ENCODE assay signal across 1 cellular context in genomic region chr1:154206212-154206611, GRCh38.
TF ChIP-seq lines count a peak whose summit lies in the region.

CFAP141 (minus strand) TSS chr1:154206333; CDS start chr1:154206307, 26 bp downstream.

TF ChIP-seq in IMR-90, 13 proteins besides CTCF, POLR2A, EP300 and RAD21:
- TF ChIP-seq NFE2L2 (IDR thresholded peaks at IDR 0.05; ENCODE audit: low read depth, low read length) (no peak), CHD1 (IDR thresholded peaks at IDR 0.05; ENCODE audit: low read depth, low read length) (no peak), USF2 (IDR thresholded peaks at IDR 0.05; ENCODE audit: low read depth, low read length) (no peak), BHLHE40 (IDR thresholded peaks at IDR 0.05; ENCODE audit: low read depth, low read length) (no peak), MXI1 (IDR thresholded peaks at IDR 0.05; ENCODE audit: borderline replicate concordance, low read depth, low read length) (no peak), MAFK (IDR thresholded peaks at IDR 0.05; ENCODE audit: low read depth, low read length) (no peak), RCOR1 (IDR thresholded peaks at IDR 0.05; ENCODE audit: insufficient replicate concordance, low read length) (no peak), SMC3 (IDR thresholded peaks at IDR 0.05; ENCODE audit: low read depth, low read length) (no peak), FOS (IDR thresholded peaks at IDR 0.05; ENCODE audit: low read depth, low read length) (no peak), MAZ (IDR thresholded peaks at IDR 0.05; ENCODE audit: borderline replicate concordance, low read depth, low read length) (no peak), RFX5 (IDR thresholded peaks at IDR 0.05; ENCODE audit: low read depth, low read length) (no peak), CEBPB (IDR thresholded peaks at IDR 0.05; ENCODE audit: low read depth, low read length) (no peak), ELK1 (IDR thresholded peaks at IDR 0.05; ENCODE audit: borderline replicate concordance, low read depth, low read length) (no peak)
TF ChIP-seq in IMR-90: peak in this region for 0.
